11 cellular contexts compared by ENCODE assay signal in the genomic region with DNA sequence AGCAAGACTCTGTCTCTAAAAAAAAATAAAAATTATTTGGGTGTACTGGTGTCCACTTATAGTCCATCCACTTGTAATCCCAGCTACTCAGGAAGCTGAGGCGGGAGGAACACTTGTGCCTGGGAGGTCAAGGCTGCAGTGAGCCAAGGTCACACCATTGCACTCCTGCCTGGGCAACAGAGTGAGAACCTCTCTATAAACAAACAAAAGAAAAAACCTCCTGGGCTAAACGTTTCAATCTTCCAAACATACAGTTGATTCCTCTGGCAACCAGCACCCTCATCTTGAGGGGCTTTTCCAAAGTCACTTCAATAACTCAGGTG.
"Had no signal": no experiment of that assay in that cellular context is flagged by ENCODE, and none has a peak within 500 bp of the region (broad histone marks: within the 10 kb centered on the region; RNA-seq: fewer than 3 reads in every experiment).

No MANE protein-coding gene starts in this region.

- H2AFZ ChIP-seq: GM23248, GM23338 had no signal

- H3K27ac ChIP-seq: GM23248 had no signal

- H3K36me3 ChIP-seq: HAP-1 had no signal

- DNase-seq: GM23248, GOT3, H7, H9, HCEC 1CT, HFFc6 had no signal

- H3K9me3 ChIP-seq: HAP-1 had no signal

- H3K9ac ChIP-seq: GM23248 had no signal

- H3K4me2 ChIP-seq: GM23338 had no signal

- FAIRE-seq: H1, H54 had no signal

- ATAC-seq: GM23338, HCT116 had no signal

- H3K4me1 ChIP-seq: HAP-1 had no signal

- H3K4me3 ChIP-seq: GM23248, GM23338, HAP-1 had no signal
